ENCODE assay signal across 8 cellular contexts in the genomic region with DNA sequence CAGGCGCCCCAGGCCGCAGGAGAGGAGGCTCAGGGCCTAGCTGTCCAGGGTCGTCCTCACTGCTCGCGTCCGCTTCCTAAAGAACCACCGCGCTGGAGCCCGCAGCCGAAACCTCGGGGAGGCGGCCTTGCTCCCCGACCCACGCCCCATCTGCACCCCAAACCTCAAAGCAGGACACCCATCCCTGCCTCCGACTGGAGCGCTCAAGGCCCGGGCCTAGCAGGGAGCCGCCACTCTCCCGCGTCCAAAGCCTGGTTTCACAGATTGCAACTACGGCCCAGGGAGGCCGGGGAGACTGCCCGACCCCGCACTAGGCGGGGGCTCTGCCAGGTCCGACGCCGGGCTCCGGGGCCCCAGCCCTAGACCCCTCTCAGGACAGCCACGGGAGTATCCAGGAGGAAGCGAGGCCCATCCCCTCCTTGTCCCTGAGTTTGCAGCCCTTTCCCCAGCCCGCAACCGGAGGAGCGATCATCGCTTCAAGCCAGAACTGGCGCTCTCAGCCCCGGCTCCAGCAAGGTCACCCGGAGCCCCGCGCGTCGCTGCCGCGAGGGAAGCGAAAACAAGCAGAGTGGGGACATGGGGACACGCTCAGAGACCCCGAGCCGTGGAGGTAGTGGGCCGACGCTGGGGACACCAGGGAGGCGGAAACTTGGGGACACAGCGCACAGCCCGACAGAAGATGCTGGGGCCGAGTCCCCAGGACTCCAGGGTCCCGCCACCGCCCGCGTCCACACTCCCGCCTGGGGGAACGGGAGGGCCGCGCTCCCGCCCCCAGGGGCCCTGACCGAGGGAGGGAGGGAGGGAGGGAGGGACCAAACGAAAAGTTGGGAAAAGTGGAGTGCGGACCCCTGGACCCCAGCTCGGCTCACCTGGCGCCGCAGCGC. TPM values are rescaled to one million over a fixed set of nuclear protein-coding genes. Genes with fewer than 3 reads are reported as not detected.
DNase-seq lines count a peak whose midpoint lies in the region; ATAC-seq and TF ChIP-seq lines count a peak whose summit lies in the region.

No MANE protein-coding gene starts in this region.

- H3K27ac ChIP-seq in gastrocnemius medialis: peak overlapping the region; percentile 71 to 82 (median 78)

- no peak for TF ChIP-seq POLR2A in gastrocnemius medialis (IDR thresholded peaks at IDR 0.05)

- CTCF ChIA-PET in activated CD4-positive, alpha-beta T cell treated with anti-CD3 and anti-CD28 coated beads for 36 hours (lab: Charles Lee): interaction anchor here (1.0 to 4.6 kb wide), 4 partner anchors 10 to 241 kb away, joined by 3 to 22 read pairs (median 4); no protein-coding TSS in a partner anchor

- peaks cover 0 to 6% of the 10 kb centered on the region in 2 donors for H3K36me3 ChIP-seq in gastrocnemius medialis

- POLR2A ChIA-PET in activated CD4-positive, alpha-beta T cell treated with anti-CD3 and anti-CD28 coated beads for 36 hours (lab: Charles Lee): interaction anchor here (0.9 to 2.0 kb wide), 3 partner anchors 59 to 542 kb away, joined by 3 to 5 read pairs (median 4); a partner anchor contains a TSS

- peak; percentile 55 for DNase-seq in activated CD4-positive, alpha-beta T cell treated with anti-CD3 and anti-CD28 coated beads for 36 hours
- DNase-seq in activated CD4-positive, alpha-beta T cell treated with anti-CD3 and anti-CD28 coated beads for 1 hour: no peak
- no peak for DNase-seq in activated T-helper 2 cell treated with anti-CD3 and anti-CD28 coated beads, Interferon-gamma antibody, Interleukin-2, Interleukin-4, amounts not matched to agents 10 μg/mL and 5 μg/mL and 100 μg/mL, durations not matched to agents 14 hours and 24 hours and 36 hours (ENCODE audit: low spot score)
- DNase-seq in left ventricle myocardium superior (peak; percentile 55), gastrocnemius medialis (no peak), germinal center (ENCODE audit: low spot score) (no peak)

- H3K4me3 Mint-ChIP-seq in activated CD4-positive, alpha-beta T cell treated with anti-CD3 and anti-CD28 coated beads for 36 hours: peak overlapping the region; percentile 67
- H3K4me3 Mint-ChIP-seq in activated T-helper 2 cell treated with anti-CD3 and anti-CD28 coated beads, Interferon-gamma antibody, Interleukin-2, Interleukin-4, amounts not matched to agents 10 μg/mL and 5 μg/mL and 100 μg/mL, durations not matched to agents 14 hours and 24 hours and 36 hours (ENCODE audit: low read depth): peak overlapping the region; percentile 60

- no peaks in the 10 kb centered on the region for H3K9me3 Mint-ChIP-seq in activated CD4-positive, alpha-beta T cell treated with anti-CD3 and anti-CD28 coated beads for 36 hours (ENCODE audit: low read depth)
- H3K9me3 Mint-ChIP-seq in activated T-helper 2 cell treated with anti-CD3 and anti-CD28 coated beads, Interferon-gamma antibody, Interleukin-2, Interleukin-4, amounts not matched to agents 10 μg/mL and 5 μg/mL and 100 μg/mL, durations not matched to agents 14 hours and 24 hours and 36 hours: no peaks in the 10 kb centered on the region

- H3K36me3 Mint-ChIP-seq in activated CD4-positive, alpha-beta T cell treated with anti-CD3 and anti-CD28 coated beads for 36 hours (ENCODE audit: low read depth): peaks cover 5% of the 10 kb centered on the region
- H3K36me3 Mint-ChIP-seq in activated T-helper 2 cell treated with anti-CD3 and anti-CD28 coated beads, Interferon-gamma antibody, Interleukin-2, Interleukin-4, amounts not matched to agents 10 μg/mL and 5 μg/mL and 100 μg/mL, durations not matched to agents 14 hours and 24 hours and 36 hours (ENCODE audit: low read depth): peaks cover 16% of the 10 kb centered on the region

- no peaks in the 10 kb centered on the region for H3K9me3 ChIP-seq in gastrocnemius medialis

- H3K4me3 ChIP-seq in gastrocnemius medialis: peak overlapping the region; percentile 55 to 66 (median 62)

- H3K27me3 Mint-ChIP-seq in activated CD4-positive, alpha-beta T cell treated with anti-CD3 and anti-CD28 coated beads for 36 hours: peaks cover 12% of the 10 kb centered on the region
- peaks cover 25% of the 10 kb centered on the region for H3K27me3 Mint-ChIP-seq in activated T-helper 2 cell treated with anti-CD3 and anti-CD28 coated beads, Interferon-gamma antibody, Interleukin-2, Interleukin-4, amounts not matched to agents 10 μg/mL and 5 μg/mL and 100 μg/mL, durations not matched to agents 14 hours and 24 hours and 36 hours (ENCODE audit: low read depth)

- peaks cover 2% of the 10 kb centered on the region for H3K4me1 Mint-ChIP-seq in activated CD4-positive, alpha-beta T cell treated with anti-CD3 and anti-CD28 coated beads for 36 hours
- no peaks in the 10 kb centered on the region for H3K4me1 Mint-ChIP-seq in activated T-helper 2 cell treated with anti-CD3 and anti-CD28 coated beads, Interferon-gamma antibody, Interleukin-2, Interleukin-4, amounts not matched to agents 10 μg/mL and 5 μg/mL and 100 μg/mL, durations not matched to agents 14 hours and 24 hours and 36 hours (ENCODE audit: low read depth)

- H3K27me3 ChIP-seq in gastrocnemius medialis: peaks cover 30 to 46% (median 33%) of the 10 kb centered on the region in 3 donors

- intact Hi-C loops in activated CD4-positive, alpha-beta T cell treated with anti-CD3 and anti-CD28 coated beads for 36 hours (cut with DNase I, micrococcal nuclease): loop anchor here (5.0 kb wide), 4 partner anchors 59 to 236 kb away; a partner anchor contains a TSS
- intact Hi-C loops in activated T-helper 2 cell treated with anti-CD3 and anti-CD28 coated beads, Interferon-gamma antibody, Interleukin-2, Interleukin-4, amounts not matched to agents 10 μg/mL and 5 μg/mL and 100 μg/mL, durations not matched to agents 14 hours and 24 hours and 36 hours (cut with micrococcal nuclease): loop anchor here (5.0 to 10.0 kb wide), 2 partner anchors 79 to 208 kb away; a partner anchor contains a TSS
- intact Hi-C loops in left ventricle myocardium superior (cut with micrococcal nuclease) (no loop called here), gastrocnemius medialis (cut with DNase I; ENCODE audit: low total_unique reads) (loop anchor here (5.0 kb wide), 2 partner anchors 79 to 241 kb away; no protein-coding TSS in a partner anchor)

- H3K4me1 ChIP-seq in gastrocnemius medialis: peaks cover 0 to 22% of the 10 kb centered on the region in 2 donors

- in situ Hi-C loops in gastrocnemius medialis (cut with MboI; ENCODE audit: low sequenced_read_pairs in 4 of 4): no loop called here

- no peak for ATAC-seq in activated CD4-positive, alpha-beta T cell treated with anti-CD3 and anti-CD28 coated beads for 36 hours
- ATAC-seq in left ventricle myocardium superior (peak; percentile 3), gastrocnemius medialis (no peak), HG02852 (IDR thresholded peaks at IDR 0.05; ENCODE audit: unreplicated experiment) (no peak), GM21381 (IDR thresholded peaks at IDR 0.05; ENCODE audit: unreplicated experiment) (no peak)

- no peak for TF ChIP-seq CTCF in gastrocnemius medialis (IDR thresholded peaks at IDR 0.05 in 4 of 5, conservative IDR thresholded peaks at IDR 0.05 in 1 of 5)

- H3K27ac Mint-ChIP-seq in activated CD4-positive, alpha-beta T cell treated with anti-CD3 and anti-CD28 coated beads for 36 hours: no peak overlapping the region
- no peak overlapping the region for H3K27ac Mint-ChIP-seq in activated T-helper 2 cell treated with anti-CD3 and anti-CD28 coated beads, Interferon-gamma antibody, Interleukin-2, Interleukin-4, amounts not matched to agents 10 μg/mL and 5 μg/mL and 100 μg/mL, durations not matched to agents 14 hours and 24 hours and 36 hours

RNA-seq across cellular contexts. Expression of a gene that starts 0.5 kb away (rescaled TPM):
- total RNA-seq in activated CD4-positive, alpha-beta T cell treated with anti-CD3 and anti-CD28 coated beads for 36 hours: 1 to 10 TPM; 1.1 TPM
- total RNA-seq in activated T-helper 2 cell treated with anti-CD3 and anti-CD28 coated beads, Interferon-gamma antibody, Interleukin-2, Interleukin-4, amounts not matched to agents 10 μg/mL and 5 μg/mL and 100 μg/mL, durations not matched to agents 14 hours and 24 hours and 36 hours: 0.44 and 0.46 TPM in 2 replicates
- total RNA-seq in left ventricle myocardium superior (1.5 TPM), gastrocnemius medialis (1 to 10 TPM in 3 of 4 donors, under 1 TPM in 1; 0.92 to 3.3 (median 1.6) TPM)

RNA-seq across cellular contexts. Expression of a gene that starts 58.5 kb away (rescaled TPM):
- total RNA-seq in activated CD4-positive, alpha-beta T cell treated with anti-CD3 and anti-CD28 coated beads for 36 hours: 100 to 1,000 TPM; 129 to 147 TPM
- total RNA-seq in activated T-helper 2 cell treated with anti-CD3 and anti-CD28 coated beads, Interferon-gamma antibody, Interleukin-2, Interleukin-4, amounts not matched to agents 10 μg/mL and 5 μg/mL and 100 μg/mL, durations not matched to agents 14 hours and 24 hours and 36 hours: 145 TPM in 2 replicates
- total RNA-seq in left ventricle myocardium superior: 53.8 TPM
- 10 to 100 TPM; 42.4 to 72.5 (median 65.4) TPM for total RNA-seq in gastrocnemius medialis

Comparison
In these comparisons a context has a peak if more than half of its experiments do, and no peak if none do; other contexts are left out.
1. DNase-seq: peak in activated CD4-positive, alpha-beta T cell treated with anti-CD3 and anti-CD28 coated beads for 36 hours (single experiment) and left ventricle myocardium superior (single experiment); none in activated CD4-positive, alpha-beta T cell treated with anti-CD3 and anti-CD28 coated beads for 1 hour (single experiment), activated T-helper 2 cell treated with anti-CD3 and anti-CD28 coated beads, Interferon-gamma antibody, Interleukin-2, Interleukin-4, amounts not matched to agents 10 μg/mL and 5 μg/mL and 100 μg/mL, durations not matched to agents 14 hours and 24 hours and 36 hours (single experiment), gastrocnemius medialis (0 of 2) and germinal center (single experiment).